ENCODE assay signal across 1 cellular context in the genomic region with DNA sequence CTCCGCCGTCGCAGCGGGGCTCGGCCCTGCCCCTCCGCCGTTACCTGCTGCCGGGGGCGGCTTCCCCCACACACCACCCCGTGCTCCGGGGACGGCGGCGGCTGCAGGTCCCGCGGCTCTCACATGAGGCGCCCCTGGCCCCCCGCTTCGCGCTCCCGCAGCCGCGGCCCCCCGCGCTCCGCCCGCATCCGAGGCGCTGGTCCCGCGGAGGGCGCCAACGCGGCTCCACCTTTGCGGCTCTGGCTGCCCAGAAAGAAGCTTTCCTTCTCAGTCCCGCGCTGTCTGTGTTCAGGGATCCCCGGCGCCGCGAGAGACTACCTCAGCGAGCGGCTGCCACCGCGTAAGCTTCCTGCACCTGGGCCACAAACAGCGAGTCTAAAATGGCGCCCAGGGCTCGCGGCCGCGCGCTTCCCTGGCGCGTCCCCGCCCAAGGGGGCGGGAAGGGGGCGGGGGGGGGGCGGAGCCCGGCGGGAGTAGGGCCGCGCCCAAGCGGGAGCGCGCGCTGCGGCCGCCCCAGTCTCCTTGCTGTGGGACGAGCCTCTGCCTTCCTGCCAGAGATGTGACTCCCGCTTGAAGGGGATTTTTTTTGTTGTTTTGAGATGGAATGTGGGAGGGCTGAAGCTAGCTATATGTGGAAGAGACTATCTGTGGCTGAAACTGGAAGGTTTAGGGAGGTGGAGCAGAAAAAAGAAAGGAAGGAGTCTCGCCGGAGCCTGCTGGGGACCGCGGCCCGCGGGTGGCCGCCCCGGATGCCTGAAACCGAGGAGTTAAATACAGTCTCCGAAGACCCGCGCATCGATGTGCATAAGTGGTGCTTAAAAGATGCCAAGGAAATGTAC.
TF ChIP-seq lines count a peak whose summit lies in the region.

A gene with protein sequence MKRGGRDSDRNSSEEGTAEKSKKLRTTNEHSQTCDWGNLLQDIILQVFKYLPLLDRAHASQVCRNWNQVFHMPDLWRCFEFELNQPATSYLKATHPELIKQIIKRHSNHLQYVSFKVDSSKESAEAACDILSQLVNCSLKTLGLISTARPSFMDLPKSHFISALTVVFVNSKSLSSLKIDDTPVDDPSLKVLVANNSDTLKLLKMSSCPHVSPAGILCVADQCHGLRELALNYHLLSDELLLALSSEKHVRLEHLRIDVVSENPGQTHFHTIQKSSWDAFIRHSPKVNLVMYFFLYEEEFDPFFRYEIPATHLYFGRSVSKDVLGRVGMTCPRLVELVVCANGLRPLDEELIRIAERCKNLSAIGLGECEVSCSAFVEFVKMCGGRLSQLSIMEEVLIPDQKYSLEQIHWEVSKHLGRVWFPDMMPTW (minus strand): TSS at position 377 of the 839 bp plus-strand sequence. CDS start 5,299 bp downstream, outside the sequence.

TF ChIP-seq in endothelial cell of umbilical vein, 7 proteins besides CTCF, POLR2A, EP300 and RAD21 (continued from another document):
- TF ChIP-seq JUN (IDR thresholded peaks at IDR 0.05; ENCODE audit: borderline replicate concordance, insufficient read depth, insufficient read length, low read depth) (no peak), POLR2AphosphoS5 (IDR thresholded peaks at IDR 0.05; ENCODE audit: insufficient read depth, low read depth, low read length) (no peak)
TF ChIP-seq in endothelial cell of umbilical vein: peak in this region for 0.
